Comparison of ENCODE assay signal across 18 cellular contexts in genomic region chr7:55575098-55575497, GRCh38.
"Had no signal": no experiment of that assay in that cellular context is flagged by ENCODE, and none has a peak within 500 bp of the region (broad histone marks: within the 10 kb centered on the region; RNA-seq: fewer than 3 reads in every experiment).

No MANE protein-coding gene starts in this region.

- H3K27me3 Mint-ChIP-seq: activated CD4-positive, alpha-beta T cell treated with anti-CD3 and anti-CD28 coated beads, Interleukin-2, amount 10 ng/mL, durations not matched to agents 24 days and 14 days; activated naive CD4-positive, alpha-beta T cell treated with anti-CD3 and anti-CD28 coated beads, Interleukin-2, amount 50 U/mL, for 24 hours; effector memory CD8-positive, alpha-beta T cell; stimulated activated naive B cell treated with anti-CD40 and anti-IgM and Interleukin-4, amounts not matched to agents 10 μg/mL and 1 μg/mL and 100 μg/mL, for 72 hours; T-cell had no signal

- H3K27ac Mint-ChIP-seq: nephron progenitor cell; stimulated activated naive B cell treated with anti-CD40 and anti-IgM and Interleukin-4, amounts not matched to agents 10 μg/mL and 1 μg/mL and 100 μg/mL, for 72 hours had no signal

- ATAC-seq: effector memory CD8-positive, alpha-beta T cell; left colon; lower lobe of right lung; stimulated activated naive B cell treated with anti-CD40 and anti-IgM and Interleukin-4, amounts not matched to agents 10 μg/mL and 1 μg/mL and 100 μg/mL, for 72 hours; T-cell; upper lobe of right lung had no signal

- DNase-seq: adrenal gland; effector memory CD8-positive, alpha-beta T cell; hippocampal formation; islet precursor cell; left colon; lower lobe of right lung; nephron progenitor cell; nucleus accumbens; posterior cingulate gyrus; retina; SK-N-SH; spleen; stimulated activated CD4-positive, alpha-beta T cell treated with anti-CD3 and anti-CD28 coated beads, Interleukin-4, amount 100 ng/mL, for 4 hours; stimulated activated naive B cell treated with anti-CD40 and anti-IgM and Interleukin-4, amounts not matched to agents 10 μg/mL and 1 μg/mL and 100 μg/mL, for 72 hours; T-cell; upper lobe of right lung had no signal

- H3K9me3 Mint-ChIP-seq: activated CD4-positive, alpha-beta T cell treated with anti-CD3 and anti-CD28 coated beads, Interleukin-2, amount 10 ng/mL, durations not matched to agents 24 days and 14 days; activated naive CD4-positive, alpha-beta T cell treated with anti-CD3 and anti-CD28 coated beads, Interleukin-2, amount 50 U/mL, for 24 hours; effector memory CD8-positive, alpha-beta T cell; nephron progenitor cell; stimulated activated naive B cell treated with anti-CD40 and anti-IgM and Interleukin-4, amounts not matched to agents 10 μg/mL and 1 μg/mL and 100 μg/mL, for 72 hours; T-cell had no signal

- H3K36me3 Mint-ChIP-seq: activated naive CD4-positive, alpha-beta T cell treated with anti-CD3 and anti-CD28 coated beads, Interleukin-2, amount 50 U/mL, for 24 hours; T-cell had no signal

- H3K9me3 ChIP-seq: adrenal gland, lower lobe of right lung, SK-N-SH, spleen, upper lobe of right lung had no signal

- H3K4me3 ChIP-seq: adrenal gland, lower lobe of right lung, spleen, upper lobe of right lung had no signal

- H3K4me3 Mint-ChIP-seq: nephron progenitor cell had no signal

- H3K27me3 ChIP-seq: adrenal gland, spleen, upper lobe of right lung had no signal

- H3K27ac ChIP-seq: lower lobe of right lung, upper lobe of right lung had no signal

- H3K36me3 ChIP-seq: adrenal gland, lower lobe of right lung, spleen, upper lobe of right lung had no signal
